8 cellular contexts compared by ENCODE assay signal in the genomic region with DNA sequence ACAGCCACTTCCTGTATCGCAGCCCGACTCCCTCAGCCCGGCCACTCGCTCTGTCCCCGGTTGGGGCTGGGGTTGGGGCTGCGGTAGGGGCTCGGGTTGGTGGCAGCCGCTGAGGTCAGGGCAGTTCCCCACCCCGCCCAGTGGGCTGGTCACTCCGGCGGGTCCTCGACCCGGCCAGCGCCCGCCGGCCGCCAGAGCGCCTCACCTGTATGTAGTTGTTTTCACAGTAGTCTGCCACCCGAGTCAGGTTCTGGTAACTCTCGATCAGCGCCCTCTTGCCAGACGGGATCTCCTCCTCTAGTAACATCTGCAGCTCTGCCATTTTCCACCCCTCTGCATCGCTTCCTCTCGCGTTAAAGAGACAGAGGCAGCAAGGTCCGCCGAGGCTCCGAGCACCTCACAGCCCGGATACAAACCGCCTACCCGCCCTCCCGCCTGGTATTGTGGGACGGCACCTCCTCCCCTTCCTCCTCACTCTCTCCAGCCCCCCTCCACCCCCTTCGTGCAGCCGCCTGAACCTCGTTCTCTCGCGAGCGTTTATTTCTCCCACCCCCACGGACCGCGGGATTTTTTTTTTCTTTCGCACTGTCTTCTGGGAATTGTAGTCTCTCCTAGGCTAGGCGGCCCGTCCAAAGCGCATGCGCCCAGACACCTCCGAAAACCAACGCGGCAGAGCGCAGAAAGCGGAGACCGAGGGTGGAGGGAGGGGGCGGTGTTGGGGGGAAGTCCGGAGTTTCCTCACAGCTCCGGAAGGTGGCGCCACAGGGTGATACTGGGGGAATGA.
DNase-seq lines count a peak whose midpoint lies in the region; ATAC-seq and TF ChIP-seq lines count a peak whose summit lies in the region.

TSS of gene ABI1 (minus strand) at position 417 of the 784 bp plus-strand sequence. CDS start at position 322, 95 bp downstream.

- peak within 1 kb of the TSS; percentile 94 for H3K4me3 Mint-ChIP-seq in activated naive CD4-positive, alpha-beta T cell treated with anti-CD3 and anti-CD28 coated beads, Interleukin-2, amount 50 U/mL, for 24 hours

- ATAC-seq in HG02571 (IDR thresholded peaks at IDR 0.05; ENCODE audit: unreplicated experiment) (peak; percentile 72), SK-N-SH treated with all-trans-retinoic acid at 6 μM for 48 hours (peak; percentile 95)

- peaks cover 2% of the 10 kb centered on the region for H3K36me3 Mint-ChIP-seq in activated naive CD4-positive, alpha-beta T cell treated with anti-CD3 and anti-CD28 coated beads, Interleukin-2, amount 50 U/mL, for 24 hours

- peaks cover 33% of the 10 kb centered on the region for H3K4me1 Mint-ChIP-seq in activated naive CD4-positive, alpha-beta T cell treated with anti-CD3 and anti-CD28 coated beads, Interleukin-2, amount 50 U/mL, for 24 hours

- DNase-seq in GM10248 (ENCODE audit: extremely low spot score) (peak; percentile 96), NCI-H1092 (lab: John Stamatoyannopoulos, UW) (peak; percentile 98), germinal center (ENCODE audit: low spot score) (peak; percentile 95), non-pigmented ciliary epithelial cell (ENCODE audit: low read depth) (peak; percentile 93), superior temporal gyrus (ENCODE audit: extremely low spot score) (peak; percentile 99)

- CTCF ChIA-PET in GM10248 (lab: Yijun Ruan, JAX): interaction anchor here (0.9 to 3.7 kb wide), 23 partner anchors 11 to 985 kb away, joined by 3 to 25 read pairs (median 4); partner anchors contain the start of gene PDSS1

- H3K9me3 Mint-ChIP-seq in activated naive CD4-positive, alpha-beta T cell treated with anti-CD3 and anti-CD28 coated beads, Interleukin-2, amount 50 U/mL, for 24 hours: no peaks in the 10 kb centered on the region

- POLR2A ChIA-PET in GM10248 (lab: Yijun Ruan, JAX): interaction anchor here (0.6 kb wide), 2 partner anchors 174 to 186 kb away, joined by 3 read pairs; no protein-coding TSS in a partner anchor

- H3K27me3 Mint-ChIP-seq in activated naive CD4-positive, alpha-beta T cell treated with anti-CD3 and anti-CD28 coated beads, Interleukin-2, amount 50 U/mL, for 24 hours: no peaks in the 10 kb centered on the region

- peak within 1 kb of the TSS; percentile 96 for H3K27ac Mint-ChIP-seq in activated naive CD4-positive, alpha-beta T cell treated with anti-CD3 and anti-CD28 coated beads, Interleukin-2, amount 50 U/mL, for 24 hours

- TF ChIP-seq CTCF in GM10248 (IDR thresholded peaks at IDR 0.05; ENCODE audit: control extremely low read depth, extremely low read depth, low read depth, missing control alignments): no peak

TF ChIP-seq in SK-N-SH treated with all-trans-retinoic acid at 6 μM for 48 hours, 23 proteins besides CTCF, POLR2A, EP300 and RAD21:
- TF ChIP-seq PATZ1 (CRISPR knock-in tag; IDR thresholded peaks at IDR 0.05; ENCODE audit: borderline replicate concordance) (no peak), ZFP30 (CRISPR knock-in tag; IDR thresholded peaks at IDR 0.05) (no peak), ARNTL (CRISPR knock-in tag; IDR thresholded peaks at IDR 0.05; ENCODE audit: borderline replicate concordance, low read depth) (no peak), ESRRG (CRISPR knock-in tag; IDR thresholded peaks at IDR 0.05) (no peak), ZNF8 (CRISPR knock-in tag; IDR thresholded peaks at IDR 0.05) (no peak), CSDC2 (CRISPR knock-in tag; IDR thresholded peaks at IDR 0.05) (no peak), ZC3H10 (CRISPR knock-in tag; IDR thresholded peaks at IDR 0.05) (no peak), ZFP3 (CRISPR knock-in tag; IDR thresholded peaks at IDR 0.05) (no peak), TCF4 (CRISPR knock-in tag; IDR thresholded peaks at IDR 0.05; ENCODE audit: borderline replicate concordance) (no peak), SNAI2 (CRISPR knock-in tag; IDR thresholded peaks at IDR 0.05) (no peak), RARB (CRISPR knock-in tag; IDR thresholded peaks at IDR 0.05) (no peak), BACH2 (CRISPR knock-in tag; IDR thresholded peaks at IDR 0.05; ENCODE audit: borderline replicate concordance) (no peak), ISL1 (CRISPR knock-in tag; IDR thresholded peaks at IDR 0.05) (no peak), ZNF565 (CRISPR knock-in tag; conservative IDR thresholded peaks at IDR 0.05; ENCODE audit: low read depth) (no peak)
- TF ChIP-seq, protein P1, sequence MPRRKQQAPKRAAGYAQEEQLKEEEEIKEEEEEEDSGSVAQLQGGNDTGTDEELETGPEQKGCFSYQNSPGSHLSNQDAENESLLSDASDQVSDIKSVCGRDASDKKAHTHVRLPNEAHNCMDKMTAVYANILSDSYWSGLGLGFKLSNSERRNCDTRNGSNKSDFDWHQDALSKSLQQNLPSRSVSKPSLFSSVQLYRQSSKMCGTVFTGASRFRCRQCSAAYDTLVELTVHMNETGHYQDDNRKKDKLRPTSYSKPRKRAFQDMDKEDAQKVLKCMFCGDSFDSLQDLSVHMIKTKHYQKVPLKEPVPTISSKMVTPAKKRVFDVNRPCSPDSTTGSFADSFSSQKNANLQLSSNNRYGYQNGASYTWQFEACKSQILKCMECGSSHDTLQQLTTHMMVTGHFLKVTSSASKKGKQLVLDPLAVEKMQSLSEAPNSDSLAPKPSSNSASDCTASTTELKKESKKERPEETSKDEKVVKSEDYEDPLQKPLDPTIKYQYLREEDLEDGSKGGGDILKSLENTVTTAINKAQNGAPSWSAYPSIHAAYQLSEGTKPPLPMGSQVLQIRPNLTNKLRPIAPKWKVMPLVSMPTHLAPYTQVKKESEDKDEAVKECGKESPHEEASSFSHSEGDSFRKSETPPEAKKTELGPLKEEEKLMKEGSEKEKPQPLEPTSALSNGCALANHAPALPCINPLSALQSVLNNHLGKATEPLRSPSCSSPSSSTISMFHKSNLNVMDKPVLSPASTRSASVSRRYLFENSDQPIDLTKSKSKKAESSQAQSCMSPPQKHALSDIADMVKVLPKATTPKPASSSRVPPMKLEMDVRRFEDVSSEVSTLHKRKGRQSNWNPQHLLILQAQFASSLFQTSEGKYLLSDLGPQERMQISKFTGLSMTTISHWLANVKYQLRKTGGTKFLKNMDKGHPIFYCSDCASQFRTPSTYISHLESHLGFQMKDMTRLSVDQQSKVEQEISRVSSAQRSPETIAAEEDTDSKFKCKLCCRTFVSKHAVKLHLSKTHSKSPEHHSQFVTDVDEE (CRISPR knock-in tag; IDR thresholded peaks at IDR 0.05): no peak
TF ChIP-seq in SK-N-SH treated with all-trans-retinoic acid at 6 μM for 48 hours: peak in this region for 0.

Comparison
In these comparisons a context has a peak if more than half of its experiments do, and no peak if none do; other contexts are left out.
1. Peak in every context shown above with its lines: DNase-seq and ATAC-seq.